In genomic region chr22:49905465-49905864, GRCh38 we compare ENCODE assay signal across 1 cellular context.
TF ChIP-seq lines count a peak whose summit lies in the region.

No MANE protein-coding gene starts in this region.

TF ChIP-seq in GM23338, 12 proteins besides CTCF, POLR2A, EP300 and RAD21 (continued from another document):
- no peak for TF ChIP-seq REST (IDR thresholded peaks at IDR 0.05; ENCODE audit: unreplicated experiment)
- TF ChIP-seq ZNF331 (CRISPR knock-in tag; IDR thresholded peaks at IDR 0.05; ENCODE audit: low read depth): no peak
- TF ChIP-seq ZNF114 (CRISPR knock-in tag; IDR thresholded peaks at IDR 0.05): no peak
- no peak for TF ChIP-seq POLR2AphosphoS5 (IDR thresholded peaks at IDR 0.05; ENCODE audit: low read depth)
- no peak for TF ChIP-seq JUNB (IDR thresholded peaks at IDR 0.05; ENCODE audit: unreplicated experiment)
- no peak for TF ChIP-seq EZH2phosphoT487 (IDR thresholded peaks at IDR 0.05; ENCODE audit: unreplicated experiment)
- TF ChIP-seq NANOG (IDR thresholded peaks at IDR 0.05; ENCODE audit: borderline replicate concordance): no peak
- TF ChIP-seq STAT1 (IDR thresholded peaks at IDR 0.05; ENCODE audit: unreplicated experiment): no peak
- TF ChIP-seq ZNF462 (CRISPR knock-in tag; IDR thresholded peaks at IDR 0.05): no peak
- TF ChIP-seq EZH2 (IDR thresholded peaks at IDR 0.05; ENCODE audit: low read depth, unreplicated experiment): no peak
